Comparison of ENCODE assay signal across 30 cellular contexts in the genomic region with DNA sequence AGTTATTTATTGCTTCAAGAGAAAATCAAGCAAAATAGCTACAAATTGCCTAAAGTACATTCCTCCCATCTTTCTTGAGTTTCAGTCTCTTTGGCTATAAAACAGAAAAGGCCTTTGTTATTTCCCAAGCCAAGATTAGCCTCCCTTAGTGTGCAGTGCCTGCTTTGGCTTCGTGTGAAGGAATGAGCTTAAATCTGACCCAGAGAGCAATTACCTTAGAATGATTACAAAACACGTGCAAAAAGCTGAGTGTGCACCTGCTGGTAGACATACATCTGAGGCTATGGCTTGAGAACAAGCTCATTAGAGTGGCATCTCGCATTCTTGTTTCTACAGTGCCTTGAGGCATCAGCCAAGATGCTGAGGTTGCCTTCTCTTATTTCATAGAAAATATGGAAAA.
"Had no signal": no experiment of that assay in that cellular context is flagged by ENCODE, and none has a peak within 500 bp of the region (broad histone marks: within the 10 kb centered on the region; RNA-seq: fewer than 3 reads in every experiment).

No MANE protein-coding gene starts in this region.

- H3K27ac Mint-ChIP-seq: activated CD8-positive, alpha-beta T cell treated with anti-CD3 and anti-CD28 coated beads, Interleukin-2, amount 10 ng/mL, durations not matched to agents 7 days and 5 days; activated naive CD4-positive, alpha-beta T cell treated with anti-CD3 and anti-CD28 coated beads, Interleukin-2, amount 50 U/mL, for 24 hours; activated naive CD8-positive, alpha-beta T cell treated with anti-CD3 and anti-CD28 coated beads, Interleukin-2, amount 10 ng/mL, durations not matched to agents 7 days and 5 days; activated T-cell treated with anti-CD3 and anti-CD28 coated beads, Interleukin-2, amount 50 U/mL, for 24 hours; activated T-helper 2 cell treated with anti-CD3 and anti-CD28 coated beads, Interferon-gamma antibody, Interleukin-2, Interleukin-4, amounts not matched to agents 10 μg/mL and 5 μg/mL and 100 μg/mL, durations not matched to agents 14 hours and 24 hours and 36 hours had no signal

- H3K4me3 ChIP-seq: adrenal gland, body of pancreas, PC-9, SJCRH30, SK-N-MC had no signal

- H3K27ac ChIP-seq: adrenal gland, body of pancreas, KMS-11, PC-9, SJCRH30, SK-N-MC, WERI-Rb-1 had no signal

- H3K27me3 ChIP-seq: adrenal gland, body of pancreas, SJCRH30 had no signal

- H3K4me2 ChIP-seq: KMS-11, PC-9 had no signal

- H3K4me1 Mint-ChIP-seq: activated naive CD4-positive, alpha-beta T cell treated with anti-CD3 and anti-CD28 coated beads, Interleukin-2, amount 50 U/mL, for 24 hours; activated naive CD8-positive, alpha-beta T cell treated with anti-CD3 and anti-CD28 coated beads, Interleukin-2, amount 10 ng/mL, durations not matched to agents 7 days and 5 days had no signal

- H3K9me3 ChIP-seq: adrenal gland, body of pancreas, SJCRH30 had no signal

- H3K9me3 Mint-ChIP-seq: activated naive CD4-positive, alpha-beta T cell treated with anti-CD3 and anti-CD28 coated beads, Interleukin-2, amount 50 U/mL, for 24 hours; activated naive CD8-positive, alpha-beta T cell treated with anti-CD3 and anti-CD28 coated beads, Interleukin-2, amount 10 ng/mL, durations not matched to agents 7 days and 5 days; activated T-cell treated with anti-CD3 and anti-CD28 coated beads, Interleukin-2, amount 50 U/mL, for 24 hours; activated T-helper 2 cell treated with anti-CD3 and anti-CD28 coated beads, Interferon-gamma antibody, Interleukin-2, Interleukin-4, amounts not matched to agents 10 μg/mL and 5 μg/mL and 100 μg/mL, durations not matched to agents 14 hours and 24 hours and 36 hours had no signal

- H3K4me3 Mint-ChIP-seq: activated CD8-positive, alpha-beta T cell treated with anti-CD3 and anti-CD28 coated beads, Interleukin-2, amount 10 ng/mL, durations not matched to agents 7 days and 5 days; activated naive CD4-positive, alpha-beta T cell treated with anti-CD3 and anti-CD28 coated beads, Interleukin-2, amount 50 U/mL, for 24 hours; activated naive CD8-positive, alpha-beta T cell treated with anti-CD3 and anti-CD28 coated beads, Interleukin-2, amount 10 ng/mL, durations not matched to agents 7 days and 5 days; activated T-cell treated with anti-CD3 and anti-CD28 coated beads, Interleukin-2, amount 50 U/mL, for 24 hours had no signal

- H3K36me3 Mint-ChIP-seq: activated naive CD4-positive, alpha-beta T cell treated with anti-CD3 and anti-CD28 coated beads, Interleukin-2, amount 50 U/mL, for 24 hours; activated naive CD8-positive, alpha-beta T cell treated with anti-CD3 and anti-CD28 coated beads, Interleukin-2, amount 10 ng/mL, durations not matched to agents 7 days and 5 days had no signal

- H3K4me1 ChIP-seq: body of pancreas, SJCRH30 had no signal

- H2AFZ ChIP-seq: PC-9 had no signal

- H3K9ac ChIP-seq: KMS-11 had no signal

- DNase-seq: activated CD4-positive, alpha-beta T cell treated with anti-CD3 and anti-CD28 coated beads for 1 hour; activated CD4-positive, alpha-beta T cell treated with anti-CD3 and anti-CD28 coated beads for 48 hours; activated CD4-positive, alpha-beta T cell treated with anti-CD3 and anti-CD28 coated beads, Interleukin-2, amount 50 U/mL, for 4 hours; activated CD4-positive, CD25-positive, alpha-beta regulatory T cell; activated CD8-positive, alpha-beta T cell treated with anti-CD3 and anti-CD28 coated beads, Interleukin-2, amount 10 ng/mL, durations not matched to agents 7 days and 5 days; activated gamma-delta T cell; activated naive CD4-positive, alpha-beta T cell treated with Interleukin-2 at 50 U/mL for 16 hours; activated naive CD8-positive, alpha-beta T cell treated with anti-CD3 and anti-CD28 coated beads, Interleukin-2, amount 10 ng/mL, durations not matched to agents 7 days and 5 days; activated T-cell treated with anti-CD3 and anti-CD28 coated beads, Interleukin-2, amount 50 U/mL, for 24 hours; adrenal gland; body of pancreas; caudate nucleus; cerebellar nuclear complex; MM.1S; MV-4-11; NCI-H1092; NCI-H187 treated with DMSO at 0.1 percent for 48 hours; NCI-H2081; NCI-H345; NCI-H524 treated with DMSO at 0.1 percent for 48 hours; NK-92 treated with Interleukin-12 subunit alpha and Interleukin-12 subunit beta, amount 100 ng/mL, for 24 hours; PC-9; Right ventricle myocardium superior; SJCRH30; T1000; WERI-Rb-1 had no signal

- H3K36me3 ChIP-seq: adrenal gland, SJCRH30, WERI-Rb-1 had no signal
